12 cellular contexts compared by ENCODE assay signal in the genomic region with DNA sequence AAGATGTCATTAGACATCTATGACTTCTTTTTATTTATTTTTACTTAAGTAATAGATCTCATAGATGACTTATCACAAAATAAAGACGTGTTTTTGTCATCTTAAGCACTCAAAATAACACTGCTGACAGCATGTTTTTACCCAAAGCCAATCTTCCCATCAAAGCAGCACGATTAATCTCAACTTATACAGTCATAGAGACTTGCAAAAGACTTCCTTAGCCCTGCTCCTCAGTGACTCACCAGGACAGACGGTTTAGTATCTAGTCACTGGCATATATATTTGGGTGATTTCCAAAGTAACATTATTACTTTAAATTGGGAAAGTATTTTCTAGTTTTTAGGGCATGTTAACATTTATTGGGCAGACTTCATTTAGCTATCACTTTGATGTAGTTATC. TPM values are rescaled to one million over a fixed set of nuclear protein-coding genes. Genes with fewer than 3 reads are reported as not detected.
DNase-seq lines count a peak whose midpoint lies in the region; ATAC-seq and TF ChIP-seq lines count a peak whose summit lies in the region.
"Had no signal": no experiment of that assay in that cellular context is flagged by ENCODE, and none has a peak within 500 bp of the region (broad histone marks: within the 10 kb centered on the region; RNA-seq: fewer than 3 reads in every experiment).

No MANE protein-coding gene starts in this region.

- H4K20me1 ChIP-seq in osteoblast (ENCODE audit: insufficient read depth, low read length), result no peaks in the 10 kb centered on the region

- H3K36me3 ChIP-seq in osteoblast (ENCODE audit: insufficient read depth, low read length) (no peaks in the 10 kb centered on the region), WERI-Rb-1 (no peaks in the 10 kb centered on the region), stomach (no peaks in the 10 kb centered on the region)
- H3K36me3 ChIP-seq: neural progenitor cell had no signal

- H3K9me3 Mint-ChIP-seq in progenitor cell of endocrine pancreas (ENCODE audit: low read depth), result no peaks in the 10 kb centered on the region
- H3K9me3 Mint-ChIP-seq: neural progenitor cell had no signal

- H3K4me3 ChIP-seq in epithelial cell of esophagus (ENCODE audit: low read length) (no peak overlapping the region), osteoblast (ENCODE audit: insufficient read depth, low read length) (no peak overlapping the region), WERI-Rb-1 (ENCODE audit: low read depth, low read length) (no peak overlapping the region), stomach (no peak overlapping the region)
- H3K4me3 ChIP-seq: neural progenitor cell had no signal

- H2AFZ ChIP-seq in osteoblast (ENCODE audit: low read length), result no peak overlapping the region
- H2AFZ ChIP-seq: neural progenitor cell had no signal

- no peak overlapping the region for H3K4me3 Mint-ChIP-seq in progenitor cell of endocrine pancreas (ENCODE audit: low read depth)
- H3K4me3 Mint-ChIP-seq: neural progenitor cell had no signal

- no peak for TF ChIP-seq EP300 in stomach (IDR thresholded peaks at IDR 0.05)

- 22 to 32% (median 28%) methylated on average over 3 of the region's 3 CpGs for WGBS in stomach, 5 donors

- H3K27ac ChIP-seq in osteoblast (ENCODE audit: low read depth, low read length) (peak overlapping the region; percentile 25), WERI-Rb-1 (no peak overlapping the region), stomach (peak overlapping the region in 1 of 5 donors; percentile 22)
- H3K27ac ChIP-seq: neural progenitor cell had no signal

- TF ChIP-seq POLR2A in stomach (IDR thresholded peaks at IDR 0.05), result no peak

- TF ChIP-seq CTCF in epithelial cell of esophagus (IDR thresholded peaks at IDR 0.05; ENCODE audit: insufficient read depth, low read depth, low read length, missing control alignments), result no peak
- no peak for TF ChIP-seq CTCF in osteoblast (IDR thresholded peaks at IDR 0.05; ENCODE audit: extremely low read depth, low read depth, low read length)
- TF ChIP-seq CTCF in WERI-Rb-1 (IDR thresholded peaks at IDR 0.05; ENCODE audit: low read depth, low read length), result no peak
- no peak for TF ChIP-seq CTCF in stomach (IDR thresholded peaks at IDR 0.05)
- no peak for TF ChIP-seq CTCF in progenitor cell of endocrine pancreas (IDR thresholded peaks at IDR 0.05; ENCODE audit: unreplicated experiment)

- intact Hi-C loops in stomach (cut with DNase I; ENCODE audit: low total_unique reads), result no loop called here

- no peak overlapping the region for H3K4me2 ChIP-seq in osteoblast (ENCODE audit: insufficient read depth, low read length)
- H3K4me2 ChIP-seq: neural progenitor cell had no signal

- no peak for ATAC-seq in GM19455 (IDR thresholded peaks at IDR 0.05; ENCODE audit: unreplicated experiment)

- H3K4me1 ChIP-seq in osteoblast (ENCODE audit: insufficient read depth, low read length) (peaks cover 17% of the 10 kb centered on the region), stomach (peaks cover 0 to 28% (median 0%) of the 10 kb centered on the region in 4 donors)
- H3K4me1 ChIP-seq: neural progenitor cell had no signal

- H3K36me3 Mint-ChIP-seq in progenitor cell of endocrine pancreas (ENCODE audit: insufficient read depth), result no peaks in the 10 kb centered on the region
- H3K36me3 Mint-ChIP-seq: neural progenitor cell had no signal

- H3K9me3 ChIP-seq in osteoblast (ENCODE audit: low read depth, low read length) (no peaks in the 10 kb centered on the region), WERI-Rb-1 (ENCODE audit: severe bottlenecking) (no peaks in the 10 kb centered on the region), stomach (no peaks in the 10 kb centered on the region)

- peaks cover 6% of the 10 kb centered on the region for H3K27me3 ChIP-seq in osteoblast (ENCODE audit: insufficient read depth, low read length)
- H3K27me3 ChIP-seq in WERI-Rb-1 (ENCODE audit: insufficient read depth, low read depth, severe bottlenecking), result no peaks in the 10 kb centered on the region
- H3K27me3 ChIP-seq in stomach, result peaks cover 0 to 8% (median 0%) of the 10 kb centered on the region in 3 donors
- H3K27me3 ChIP-seq: neural progenitor cell had no signal

- no peaks in the 10 kb centered on the region for H3K79me2 ChIP-seq in osteoblast (ENCODE audit: insufficient read depth, low read length)

- no peak overlapping the region for H3K27ac Mint-ChIP-seq in progenitor cell of endocrine pancreas
- H3K27ac Mint-ChIP-seq: neural progenitor cell had no signal

- no peaks in the 10 kb centered on the region for H3K4me1 Mint-ChIP-seq in progenitor cell of endocrine pancreas (ENCODE audit: low read depth)

- H3K27me3 Mint-ChIP-seq in progenitor cell of endocrine pancreas, result peaks cover 9% of the 10 kb centered on the region

- DNase-seq in GM03348 (ENCODE audit: low spot score) (peak; percentile 66), NOMO-1 treated with DMSO at 0.1 percent for 48 hours (lab: John Stamatoyannopoulos, UW; ENCODE audit: unreplicated experiment) (peak; percentile 78), epithelial cell of esophagus (ENCODE audit: low read depth) (peak; percentile 91), osteoblast (ENCODE audit: insufficient read length, low spot score, missing footprints) (peak; percentile 79), WERI-Rb-1 (no peak), stomach (no peak), progenitor cell of endocrine pancreas (ENCODE audit: low spot score, unreplicated experiment) (no peak)
- DNase-seq: amniotic stem cell, DMS53, T1000 had no signal

RNA-seq across cellular contexts. Expression of a gene that starts 3.8 kb away (rescaled TPM):
- not detected in 2 replicates for total RNA-seq in osteoblast
- under 1 TPM in 2 of 5 donors, not detected in 3; 0.14 to 0.89 TPM for total RNA-seq in stomach
- polyA plus RNA-seq in stomach, result 1 to 10 TPM in 1 of 3 donors, under 1 TPM in 1, not detected in 1; 0.31 to 1.4 TPM
- total RNA-seq in progenitor cell of endocrine pancreas, result not detected in 2 replicates

RNA-seq across cellular contexts. Expression of a gene that starts 10.7 kb away (rescaled TPM):
- total RNA-seq in osteoblast (under 0.01 and 0.29 TPM in 2 replicates), stomach (1 to 10 TPM in 2 of 5 donors, under 1 TPM in 1, not detected in 2; 0.55 to 4.5 (median 3.8) TPM), progenitor cell of endocrine pancreas (not detected in 2 replicates)
- polyA plus RNA-seq in stomach, result 1 to 10 TPM in 2 of 3 donors, under 1 TPM in 1; 0.48 to 7.4 (median 5.7) TPM

RNA-seq across cellular contexts. Expression of a gene that starts 30.0 kb away (rescaled TPM):
- total RNA-seq in osteoblast (64.2 and 65.9 TPM in 2 replicates), stomach (100 to 1,000 TPM in 2 of 5 donors, 10 to 100 TPM in 3; 28.4 to 116 (median 91.0) TPM), progenitor cell of endocrine pancreas (94.2 and 96.2 TPM in 2 replicates)
- 100 to 1,000 TPM in 2 of 3 donors, 10 to 100 TPM in 1; 63.5 to 133 (median 126) TPM for polyA plus RNA-seq in stomach

RNA-seq across cellular contexts. Expression of a gene that starts 52.7 kb away (rescaled TPM):
- total RNA-seq in osteoblast, result under 0.01 and 0.36 TPM in 2 replicates
- total RNA-seq in stomach, result 10 to 100 TPM in 2 of 5 donors, 1 to 10 TPM in 1, under 1 TPM in 1, not detected in 1; 0.87 to 20.1 (median 12.5) TPM
- 1 to 10 TPM; 1.9 to 4.2 (median 2.1) TPM for polyA plus RNA-seq in stomach
- not detected in 2 replicates for total RNA-seq in progenitor cell of endocrine pancreas

Comparison
In these comparisons a context has a peak if more than half of its experiments do, and no peak if none do; other contexts are left out.
1. DNase-seq: peak in GM03348 (single experiment), NOMO-1 treated with DMSO at 0.1 percent for 48 hours (single experiment), epithelial cell of esophagus (single experiment) and osteoblast (single experiment); none in WERI-Rb-1 (single experiment), stomach (single experiment) and progenitor cell of endocrine pancreas (single experiment).